In genomic region chr22:37284126-37284806, GRCh38 we compare ENCODE assay signal across 9 cellular contexts. TPM values are rescaled to one million over a fixed set of nuclear protein-coding genes. Genes with fewer than 3 reads are reported as not detected.
A peak's percentile ranks its signal among the peaks of the same experiment; 100 is the strongest.
DNase-seq lines count a peak whose midpoint lies in the region; ATAC-seq and TF ChIP-seq lines count a peak whose summit lies in the region.
"Had no signal": no experiment of that assay in that cellular context is flagged by ENCODE, and none has a peak within 500 bp of the region (broad histone marks: within the 10 kb centered on the region; RNA-seq: fewer than 3 reads in every experiment).

No MANE protein-coding gene starts in this region.

- peaks cover 21% of the 10 kb centered on the region for H3K4me1 ChIP-seq in NT2/D1 (ENCODE audit: insufficient read depth, insufficient read length)
- H3K4me1 ChIP-seq in esophagus (ENCODE audit: control insufficient read depth in 2 of 2, insufficient read depth in 2 of 2, low read length in 1 of 2): peaks cover 0 to 2% of the 10 kb centered on the region in 2 donors
- H3K4me1 ChIP-seq in skeletal muscle tissue (ENCODE audit: control insufficient read depth in 3 of 3, insufficient read depth in 3 of 3, low read length in 3 of 3): peaks cover 0 to 18% (median 0%) of the 10 kb centered on the region in 3 donors

- peak overlapping the region; percentile 63 for H3K4me3 ChIP-seq in GM12875 (ENCODE audit: low read depth, low read length)
- no peak overlapping the region for H3K4me3 ChIP-seq in NT2/D1 (ENCODE audit: insufficient read length, low read depth)
- H3K4me3 ChIP-seq in esophagus (ENCODE audit: low read depth in 1 of 2, low read length in 2 of 2): peak overlapping the region; percentile 19 to 30
- peak overlapping the region in 2 of 3 donors; percentile 4 to 30 for H3K4me3 ChIP-seq in skeletal muscle tissue (ENCODE audit: low read length in 3 of 3)

- no peak for ATAC-seq in GM21723 (IDR thresholded peaks at IDR 0.05; ENCODE audit: unreplicated experiment)

- H3K36me3 ChIP-seq in NT2/D1 (ENCODE audit: insufficient read depth, insufficient read length, low read length): no peaks in the 10 kb centered on the region
- no peaks in the 10 kb centered on the region for H3K36me3 ChIP-seq in esophagus (ENCODE audit: control insufficient read depth in 2 of 2, insufficient read depth in 2 of 2, low read length in 1 of 2)
- H3K36me3 ChIP-seq in skeletal muscle tissue (ENCODE audit: control insufficient read depth in 3 of 3, insufficient read depth in 3 of 3, low read length in 3 of 3): no peaks in the 10 kb centered on the region

- H3K9ac ChIP-seq in NT2/D1 (ENCODE audit: insufficient read length, low read depth): peak overlapping the region; percentile 21
- no peak overlapping the region for H3K9ac ChIP-seq in skeletal muscle tissue (ENCODE audit: low read depth in 1 of 3, low read length in 3 of 3)
- H3K9ac ChIP-seq: SK-N-SH had no signal

- peaks cover 3% of the 10 kb centered on the region for H3K27me3 ChIP-seq in NT2/D1 (ENCODE audit: insufficient read depth, insufficient read length)
- H3K27me3 ChIP-seq in esophagus (ENCODE audit: control insufficient read depth in 1 of 2, insufficient read depth in 2 of 2, low read length in 2 of 2): no peaks in the 10 kb centered on the region
- peaks cover 6 to 58% (median 54%) of the 10 kb centered on the region in 3 donors for H3K27me3 ChIP-seq in skeletal muscle tissue (ENCODE audit: control insufficient read depth in 3 of 3, insufficient read depth in 3 of 3, low read length in 3 of 3)

- TF ChIP-seq CTCF in GM12875 (IDR thresholded peaks at IDR 0.05; ENCODE audit: borderline replicate concordance, insufficient read depth, low read depth, low read length): no peak

- DNase-seq in NT2/D1 (ENCODE audit: low read depth, low spot score): no peak
- no peak for DNase-seq in NCI-H748 (lab: John Stamatoyannopoulos, UW; ENCODE audit: unreplicated experiment)
- no peak for DNase-seq in stimulated activated naive CD4-positive, alpha-beta T cell (lab: John Stamatoyannopoulos, UW)
- DNase-seq: NCI-H1694 treated with DMSO at 0.1 percent for 48 hours had no signal

- peak overlapping the region; percentile 37 to 42 for H3K27ac ChIP-seq in esophagus (ENCODE audit: low read depth in 2 of 2, low read length in 1 of 2)
- H3K27ac ChIP-seq in skeletal muscle tissue (ENCODE audit: low read depth, low read length): peak overlapping the region; percentile 28

- WGBS in esophagus, 2 donors: 48 to 57% methylated on average over 9 of the region's 9 CpGs

- peaks cover 4% of the 10 kb centered on the region; the same call in 1 of the 2 replicates for H3K9me3 ChIP-seq in NT2/D1 (ENCODE audit: insufficient read depth, low read length)
- H3K9me3 ChIP-seq in esophagus (ENCODE audit: control insufficient read depth in 2 of 2, insufficient read depth in 1 of 2, low read depth in 1 of 2, low read length in 1 of 2): peaks cover 0 to 4% of the 10 kb centered on the region in 2 donors
- no peaks in the 10 kb centered on the region for H3K9me3 ChIP-seq in skeletal muscle tissue (ENCODE audit: control insufficient read depth in 3 of 3, low read length in 3 of 3)
- H3K9me3 ChIP-seq: SK-N-SH had no signal

RNA-seq across cellular contexts. Expression of gene CYTH4, which starts 2.0 kb away (rescaled TPM):
- 1 to 10 TPM; 1.4 to 4.1 TPM for polyA plus RNA-seq in esophagus
- total RNA-seq in skeletal muscle tissue: 12.0 TPM

RNA-seq across cellular contexts. Expression of gene RAC2, which starts 40.2 kb away (rescaled TPM):
- 1 to 10 TPM; 7.2 to 9.4 TPM for polyA plus RNA-seq in esophagus
- 0.52 TPM for total RNA-seq in skeletal muscle tissue
